Comparison of ENCODE assay signal across 1 cellular context in the genomic region with DNA sequence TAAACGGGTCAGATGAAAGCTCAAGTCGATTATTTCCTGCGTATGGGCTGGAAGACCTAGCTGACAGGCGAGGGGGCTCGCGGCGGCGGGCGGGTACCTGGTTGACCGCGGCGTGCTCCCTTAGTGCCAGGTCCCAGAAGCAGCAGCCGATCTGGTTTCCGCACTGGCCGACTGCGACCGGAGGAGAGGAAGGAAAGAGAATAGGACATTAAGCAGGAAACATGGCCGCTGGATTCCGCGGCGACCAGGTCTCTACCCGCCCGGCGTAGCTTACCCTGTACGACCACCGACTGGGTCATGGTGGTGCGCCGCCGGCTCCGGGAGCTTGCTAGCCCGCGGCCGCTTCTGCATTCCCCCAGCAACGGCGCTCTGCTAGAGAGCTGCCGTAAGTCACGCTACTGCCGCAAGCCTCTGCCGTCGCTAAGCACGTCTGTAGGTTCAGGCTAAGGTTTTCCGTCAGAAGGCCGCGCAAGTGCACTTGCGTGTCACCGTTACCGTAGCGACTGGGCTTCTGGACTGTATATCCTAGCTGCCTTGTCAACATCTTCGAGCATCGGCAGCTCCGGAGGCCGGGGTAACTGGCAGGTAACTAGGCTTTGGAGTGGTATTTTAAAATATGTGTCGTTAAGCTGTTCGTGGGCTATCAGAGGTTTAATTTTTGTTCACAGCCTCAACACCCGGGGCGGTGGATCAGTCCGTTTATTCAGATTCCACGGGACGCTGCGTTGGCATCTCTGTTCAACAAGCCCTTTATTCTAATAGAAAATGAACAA.
TF ChIP-seq lines count a peak whose summit lies in the region.

A gene with protein sequence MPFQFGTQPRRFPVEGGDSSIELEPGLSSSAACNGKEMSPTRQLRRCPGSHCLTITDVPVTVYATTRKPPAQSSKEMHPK (plus strand): TSS at position 456 of the 773 bp plus-strand sequence. CDS start 11,693 bp downstream, outside the sequence.
A gene with protein sequence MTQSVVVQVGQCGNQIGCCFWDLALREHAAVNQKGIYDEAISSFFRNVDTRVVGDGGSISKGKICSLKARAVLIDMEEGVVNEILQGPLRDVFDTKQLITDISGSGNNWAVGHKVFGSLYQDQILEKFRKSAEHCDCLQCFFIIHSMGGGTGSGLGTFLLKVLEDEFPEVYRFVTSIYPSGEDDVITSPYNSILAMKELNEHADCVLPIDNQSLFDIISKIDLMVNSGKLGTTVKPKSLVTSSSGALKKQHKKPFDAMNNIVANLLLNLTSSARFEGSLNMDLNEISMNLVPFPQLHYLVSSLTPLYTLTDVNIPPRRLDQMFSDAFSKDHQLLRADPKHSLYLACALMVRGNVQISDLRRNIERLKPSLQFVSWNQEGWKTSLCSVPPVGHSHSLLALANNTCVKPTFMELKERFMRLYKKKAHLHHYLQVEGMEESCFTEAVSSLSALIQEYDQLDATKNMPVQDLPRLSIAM (minus strand): TSS at position 347 of the 773 bp plus-strand sequence. CDS start 48 bp downstream, at position 299.

TF ChIP-seq in HepG2, 621 proteins besides CTCF, POLR2A, EP300 and RAD21 (continues in another document):
- TF ChIP-seq SRY (CRISPR knock-in tag; IDR thresholded peaks at IDR 0.05) (peak; percentile 71; the same call in 1 of the 2 replicates), ZNF20 (CRISPR knock-in tag; IDR thresholded peaks at IDR 0.05) (no peak), DMAP1 (CRISPR knock-in tag; IDR thresholded peaks at IDR 0.05) (peak; percentile 74), MEIS1 (CRISPR knock-in tag; IDR thresholded peaks at IDR 0.05; ENCODE audit: borderline replicate concordance) (peak; percentile 82), ATM (IDR thresholded peaks at IDR 0.05; ENCODE audit: borderline replicate concordance) (no peak), PHF20 (CRISPR knock-in tag; IDR thresholded peaks at IDR 0.05) (peak; percentile 89), ZNF563 (CRISPR knock-in tag; IDR thresholded peaks at IDR 0.05) (peak; percentile 48; the same call in 1 of the 2 replicates), ZNF264 (CRISPR knock-in tag; IDR thresholded peaks at IDR 0.05) (peak; percentile 20; the same call in 1 of the 2 replicates), GLI4 (CRISPR knock-in tag; IDR thresholded peaks at IDR 0.05; ENCODE audit: borderline replicate concordance) (peak; percentile 13; the same call in 1 of the 2 replicates), ZNF354B (CRISPR knock-in tag; IDR thresholded peaks at IDR 0.05) (0 out of 2 replicates have a peak, but pooled peaks have one; percentile 90), RBM39 (IDR thresholded peaks at IDR 0.05; ENCODE audit: low read depth, low read length, poor library complexity, severe bottlenecking) (peak; percentile 87), BRD4 (CRISPR knock-in tag; IDR thresholded peaks at IDR 0.05) (peak; percentile 42; the same call in 1 of the 2 replicates), SNAPC2 (CRISPR knock-in tag; IDR thresholded peaks at IDR 0.05) (0 out of 2 replicates have a peak, but pooled peaks have one; percentile 76), PCBP2 (optimal IDR thresholded peaks at IDR 0.05; ENCODE audit: low read depth, low read length, poor library complexity, severe bottlenecking) (no peak), ZSCAN25 (CRISPR knock-in tag; IDR thresholded peaks at IDR 0.05) (peak; percentile 59; the same call in 1 of the 2 replicates), ZNF260 (CRISPR knock-in tag; IDR thresholded peaks at IDR 0.05; ENCODE audit: borderline replicate concordance, low read depth) (no peak), ZNF607 (CRISPR knock-in tag; IDR thresholded peaks at IDR 0.05; ENCODE audit: borderline replicate concordance) (no peak), ARNT2 (CRISPR knock-in tag; IDR thresholded peaks at IDR 0.05; ENCODE audit: low read depth) (peak; percentile 33; the same call in 1 of the 2 replicates), ZNF263 (CRISPR knock-in tag; IDR thresholded peaks at IDR 0.05) (peak; percentile 59), FOXO1 (CRISPR knock-in tag; IDR thresholded peaks at IDR 0.05) (peak; percentile 49; the same call in 1 of the 2 replicates), MBD4 (IDR thresholded peaks at IDR 0.05; ENCODE audit: borderline replicate concordance, low read length) (no peak), ZNF224 (CRISPR knock-in tag; IDR thresholded peaks at IDR 0.05) (peak; percentile 48; the same call in 1 of the 2 replicates), HNF4A (CRISPR knock-in tag; IDR thresholded peaks at IDR 0.05) (peak; percentile 8; the same call in 1 of the 2 replicates), KDM4B (CRISPR knock-in tag; IDR thresholded peaks at IDR 0.05) (peak; percentile 79)
- TF ChIP-seq, protein P1, sequence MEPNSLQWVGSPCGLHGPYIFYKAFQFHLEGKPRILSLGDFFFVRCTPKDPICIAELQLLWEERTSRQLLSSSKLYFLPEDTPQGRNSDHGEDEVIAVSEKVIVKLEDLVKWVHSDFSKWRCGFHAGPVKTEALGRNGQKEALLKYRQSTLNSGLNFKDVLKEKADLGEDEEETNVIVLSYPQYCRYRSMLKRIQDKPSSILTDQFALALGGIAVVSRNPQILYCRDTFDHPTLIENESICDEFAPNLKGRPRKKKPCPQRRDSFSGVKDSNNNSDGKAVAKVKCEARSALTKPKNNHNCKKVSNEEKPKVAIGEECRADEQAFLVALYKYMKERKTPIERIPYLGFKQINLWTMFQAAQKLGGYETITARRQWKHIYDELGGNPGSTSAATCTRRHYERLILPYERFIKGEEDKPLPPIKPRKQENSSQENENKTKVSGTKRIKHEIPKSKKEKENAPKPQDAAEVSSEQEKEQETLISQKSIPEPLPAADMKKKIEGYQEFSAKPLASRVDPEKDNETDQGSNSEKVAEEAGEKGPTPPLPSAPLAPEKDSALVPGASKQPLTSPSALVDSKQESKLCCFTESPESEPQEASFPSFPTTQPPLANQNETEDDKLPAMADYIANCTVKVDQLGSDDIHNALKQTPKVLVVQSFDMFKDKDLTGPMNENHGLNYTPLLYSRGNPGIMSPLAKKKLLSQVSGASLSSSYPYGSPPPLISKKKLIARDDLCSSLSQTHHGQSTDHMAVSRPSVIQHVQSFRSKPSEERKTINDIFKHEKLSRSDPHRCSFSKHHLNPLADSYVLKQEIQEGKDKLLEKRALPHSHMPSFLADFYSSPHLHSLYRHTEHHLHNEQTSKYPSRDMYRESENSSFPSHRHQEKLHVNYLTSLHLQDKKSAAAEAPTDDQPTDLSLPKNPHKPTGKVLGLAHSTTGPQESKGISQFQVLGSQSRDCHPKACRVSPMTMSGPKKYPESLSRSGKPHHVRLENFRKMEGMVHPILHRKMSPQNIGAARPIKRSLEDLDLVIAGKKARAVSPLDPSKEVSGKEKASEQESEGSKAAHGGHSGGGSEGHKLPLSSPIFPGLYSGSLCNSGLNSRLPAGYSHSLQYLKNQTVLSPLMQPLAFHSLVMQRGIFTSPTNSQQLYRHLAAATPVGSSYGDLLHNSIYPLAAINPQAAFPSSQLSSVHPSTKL (CRISPR knock-in tag; IDR thresholded peaks at IDR 0.05): peak; percentile 44
- TF ChIP-seq, protein P2, sequence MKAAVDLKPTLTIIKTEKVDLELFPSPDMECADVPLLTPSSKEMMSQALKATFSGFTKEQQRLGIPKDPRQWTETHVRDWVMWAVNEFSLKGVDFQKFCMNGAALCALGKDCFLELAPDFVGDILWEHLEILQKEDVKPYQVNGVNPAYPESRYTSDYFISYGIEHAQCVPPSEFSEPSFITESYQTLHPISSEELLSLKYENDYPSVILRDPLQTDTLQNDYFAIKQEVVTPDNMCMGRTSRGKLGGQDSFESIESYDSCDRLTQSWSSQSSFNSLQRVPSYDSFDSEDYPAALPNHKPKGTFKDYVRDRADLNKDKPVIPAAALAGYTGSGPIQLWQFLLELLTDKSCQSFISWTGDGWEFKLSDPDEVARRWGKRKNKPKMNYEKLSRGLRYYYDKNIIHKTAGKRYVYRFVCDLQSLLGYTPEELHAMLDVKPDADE (CRISPR knock-in tag; IDR thresholded peaks at IDR 0.05): no peak
- TF ChIP-seq, protein P3, sequence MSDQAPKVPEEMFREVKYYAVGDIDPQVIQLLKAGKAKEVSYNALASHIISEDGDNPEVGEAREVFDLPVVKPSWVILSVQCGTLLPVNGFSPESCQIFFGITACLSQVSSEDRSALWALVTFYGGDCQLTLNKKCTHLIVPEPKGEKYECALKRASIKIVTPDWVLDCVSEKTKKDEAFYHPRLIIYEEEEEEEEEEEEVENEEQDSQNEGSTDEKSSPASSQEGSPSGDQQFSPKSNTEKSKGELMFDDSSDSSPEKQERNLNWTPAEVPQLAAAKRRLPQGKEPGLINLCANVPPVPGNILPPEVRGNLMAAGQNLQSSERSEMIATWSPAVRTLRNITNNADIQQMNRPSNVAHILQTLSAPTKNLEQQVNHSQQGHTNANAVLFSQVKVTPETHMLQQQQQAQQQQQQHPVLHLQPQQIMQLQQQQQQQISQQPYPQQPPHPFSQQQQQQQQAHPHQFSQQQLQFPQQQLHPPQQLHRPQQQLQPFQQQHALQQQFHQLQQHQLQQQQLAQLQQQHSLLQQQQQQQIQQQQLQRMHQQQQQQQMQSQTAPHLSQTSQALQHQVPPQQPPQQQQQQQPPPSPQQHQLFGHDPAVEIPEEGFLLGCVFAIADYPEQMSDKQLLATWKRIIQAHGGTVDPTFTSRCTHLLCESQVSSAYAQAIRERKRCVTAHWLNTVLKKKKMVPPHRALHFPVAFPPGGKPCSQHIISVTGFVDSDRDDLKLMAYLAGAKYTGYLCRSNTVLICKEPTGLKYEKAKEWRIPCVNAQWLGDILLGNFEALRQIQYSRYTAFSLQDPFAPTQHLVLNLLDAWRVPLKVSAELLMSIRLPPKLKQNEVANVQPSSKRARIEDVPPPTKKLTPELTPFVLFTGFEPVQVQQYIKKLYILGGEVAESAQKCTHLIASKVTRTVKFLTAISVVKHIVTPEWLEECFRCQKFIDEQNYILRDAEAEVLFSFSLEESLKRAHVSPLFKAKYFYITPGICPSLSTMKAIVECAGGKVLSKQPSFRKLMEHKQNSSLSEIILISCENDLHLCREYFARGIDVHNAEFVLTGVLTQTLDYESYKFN (CRISPR knock-in tag; conservative IDR thresholded peaks at IDR 0.05): 0 out of 2 replicates have a peak, but pooled peaks have one; percentile 37
- TF ChIP-seq, protein P4, sequence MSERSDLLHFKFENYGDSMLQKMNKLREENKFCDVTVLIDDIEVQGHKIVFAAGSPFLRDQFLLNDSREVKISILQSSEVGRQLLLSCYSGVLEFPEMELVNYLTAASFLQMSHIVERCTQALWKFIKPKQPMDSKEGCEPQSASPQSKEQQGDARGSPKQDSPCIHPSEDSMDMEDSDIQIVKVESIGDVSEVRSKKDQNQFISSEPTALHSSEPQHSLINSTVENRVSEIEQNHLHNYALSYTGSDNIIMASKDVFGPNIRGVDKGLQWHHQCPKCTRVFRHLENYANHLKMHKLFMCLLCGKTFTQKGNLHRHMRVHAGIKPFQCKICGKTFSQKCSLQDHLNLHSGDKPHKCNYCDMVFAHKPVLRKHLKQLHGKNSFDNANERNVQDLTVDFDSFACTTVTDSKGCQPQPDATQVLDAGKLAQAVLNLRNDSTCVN (CRISPR knock-in tag; IDR thresholded peaks at IDR 0.05; ENCODE audit: borderline replicate concordance): 0 out of 2 replicates have a peak, but pooled peaks have one; percentile 48
- TF ChIP-seq, protein P5, sequence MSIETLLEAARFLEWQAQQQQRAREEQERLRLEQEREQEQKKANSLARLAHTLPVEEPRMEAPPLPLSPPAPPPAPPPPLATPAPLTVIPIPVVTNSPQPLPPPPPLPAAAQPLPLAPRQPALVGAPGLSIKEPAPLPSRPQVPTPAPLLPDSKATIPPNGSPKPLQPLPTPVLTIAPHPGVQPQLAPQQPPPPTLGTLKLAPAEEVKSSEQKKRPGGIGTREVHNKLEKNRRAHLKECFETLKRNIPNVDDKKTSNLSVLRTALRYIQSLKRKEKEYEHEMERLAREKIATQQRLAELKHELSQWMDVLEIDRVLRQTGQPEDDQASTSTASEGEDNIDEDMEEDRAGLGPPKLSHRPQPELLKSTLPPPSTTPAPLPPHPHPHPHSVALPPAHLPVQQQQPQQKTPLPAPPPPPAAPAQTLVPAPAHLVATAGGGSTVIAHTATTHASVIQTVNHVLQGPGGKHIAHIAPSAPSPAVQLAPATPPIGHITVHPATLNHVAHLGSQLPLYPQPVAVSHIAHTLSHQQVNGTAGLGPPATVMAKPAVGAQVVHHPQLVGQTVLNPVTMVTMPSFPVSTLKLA (IDR thresholded peaks at IDR 0.05): no peak
